In genomic region chr16:88662843-88663606, GRCh38 we compare ENCODE assay signal across 8 cellular contexts. TPM values are rescaled to one million over a fixed set of nuclear protein-coding genes. Genes with fewer than 3 reads are reported as not detected.
DNase-seq lines count a peak whose midpoint lies in the region; ATAC-seq and TF ChIP-seq lines count a peak whose summit lies in the region.

Gene MVD, minus strand, starts transcription at chr16:88663091. Its CDS starts 11 bp downstream, at chr16:88663080.

- peaks cover 8% of the 10 kb centered on the region for H3K36me3 Mint-ChIP-seq in WTC11

- H3K27ac Mint-ChIP-seq in WTC11, result peak within 1 kb of the TSS; percentile 93

- POLR2A ChIA-PET in AG04450 (lab: Yijun Ruan, JAX), result interaction anchor here (0.6 to 1.6 kb wide), 5 partner anchors 12 to 93 kb away, joined by 3 to 10 read pairs (median 3); partner anchors contain the start of gene ZC3H18
- POLR2A ChIA-PET in WTC11 (lab: Charles Lee), result interaction anchor here (0.8 to 1.3 kb wide), 3 partner anchors 8 to 42 kb away, joined by 3 to 4 read pairs (median 3); no protein-coding TSS in a partner anchor

- no peak within 1 kb of the TSS for H3K27ac ChIP-seq in AG04450 (ENCODE audit: low read depth, low read length)

- peaks cover 19% of the 10 kb centered on the region for H3K4me1 Mint-ChIP-seq in WTC11

- peak; percentile 95 for DNase-seq in AG04450 (ENCODE audit: low read depth, low spot score)
- DNase-seq in NCI-H226, result peak; percentile 98
- DNase-seq in WTC11 (ENCODE audit: low spot score), result peak; percentile 98
- DNase-seq in cardiac fibroblast (ENCODE audit: low read depth in 2 of 2), result peak; percentile 97 to 99
- DNase-seq in iPS-NIHi7 (ENCODE audit: extremely low spot score), result peak; percentile 100
- DNase-seq in smooth muscle cell of the brain vasculature (ENCODE audit: low read depth, low spot score), result peak; percentile 95

- peak within 1 kb of the TSS; percentile 83 for H3K4me3 Mint-ChIP-seq in WTC11

- no peaks in the 10 kb centered on the region; the same call in 1 of the 2 replicates for H3K9me3 ChIP-seq in AG04450 (ENCODE audit: control insufficient read depth, insufficient read depth, low read length)

- H3K4me3 ChIP-seq in AG04450 (ENCODE audit: low read depth, low read length) (peak within 1 kb of the TSS; percentile 97), cardiac fibroblast (replicated peaks in 1 of 2; ENCODE audit: low read depth in 2 of 2, low read length in 2 of 2) (peak within 1 kb of the TSS; percentile 95 to 99)

- no peaks in the 10 kb centered on the region; the same call in 1 of the 2 replicates for H3K27me3 Mint-ChIP-seq in WTC11 (ENCODE audit: low read depth)

- no peaks in the 10 kb centered on the region for H3K9me3 Mint-ChIP-seq in WTC11

- TF ChIP-seq CTCF in AG04450 (IDR thresholded peaks at IDR 0.05; ENCODE audit: low read depth, low read length) (0 out of 2 replicates have a peak, but pooled peaks have one; percentile 8), WTC11 (IDR thresholded peaks at IDR 0.05) (no peak), cardiac fibroblast (IDR thresholded peaks at IDR 0.05; ENCODE audit: low read depth, low read length) (no peak)

- CTCF ChIA-PET in AG04450 (lab: Charles Lee), result interaction anchor here (0.8 to 1.0 kb wide), 2 partner anchors 22 to 75 kb away, joined by 3 to 4 read pairs; no protein-coding TSS in a partner anchor
- CTCF ChIA-PET in WTC11 (lab: Charles Lee), result interaction anchor here (0.5 to 2.6 kb wide), 9 partner anchors 9 to 121 kb away, joined by 3 to 25 read pairs (median 4); no protein-coding TSS in a partner anchor

- no peaks in the 10 kb centered on the region for H3K27me3 ChIP-seq in AG04450 (ENCODE audit: control insufficient read depth, insufficient read depth, low read length)

- ATAC-seq in GM18873 (IDR thresholded peaks at IDR 0.05; ENCODE audit: low FRiP score, unreplicated experiment), result peak; percentile 92
- peak; percentile 92 for ATAC-seq in HG03139 (IDR thresholded peaks at IDR 0.05; ENCODE audit: unreplicated experiment)
- ATAC-seq in WTC11, result peak; percentile 97

TF ChIP-seq in WTC11, 78 proteins besides CTCF, POLR2A, EP300 and RAD21 (continues in another document):
- peak; percentile 83; the same call in 1 of the 2 replicates for TF ChIP-seq MAX (CRISPR knock-in tag; IDR thresholded peaks at IDR 0.05)
- TF ChIP-seq, protein P1, sequence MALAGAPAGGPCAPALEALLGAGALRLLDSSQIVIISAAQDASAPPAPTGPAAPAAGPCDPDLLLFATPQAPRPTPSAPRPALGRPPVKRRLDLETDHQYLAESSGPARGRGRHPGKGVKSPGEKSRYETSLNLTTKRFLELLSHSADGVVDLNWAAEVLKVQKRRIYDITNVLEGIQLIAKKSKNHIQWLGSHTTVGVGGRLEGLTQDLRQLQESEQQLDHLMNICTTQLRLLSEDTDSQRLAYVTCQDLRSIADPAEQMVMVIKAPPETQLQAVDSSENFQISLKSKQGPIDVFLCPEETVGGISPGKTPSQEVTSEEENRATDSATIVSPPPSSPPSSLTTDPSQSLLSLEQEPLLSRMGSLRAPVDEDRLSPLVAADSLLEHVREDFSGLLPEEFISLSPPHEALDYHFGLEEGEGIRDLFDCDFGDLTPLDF (CRISPR knock-in tag; IDR thresholded peaks at IDR 0.05), result no peak
- TF ChIP-seq GTF2I (CRISPR knock-in tag; conservative IDR thresholded peaks at IDR 0.05), result no peak
- TF ChIP-seq ZBTB43 (CRISPR knock-in tag; IDR thresholded peaks at IDR 0.05), result peak; percentile 44; the same call in 1 of the 2 replicates
- TF ChIP-seq, protein P2, sequence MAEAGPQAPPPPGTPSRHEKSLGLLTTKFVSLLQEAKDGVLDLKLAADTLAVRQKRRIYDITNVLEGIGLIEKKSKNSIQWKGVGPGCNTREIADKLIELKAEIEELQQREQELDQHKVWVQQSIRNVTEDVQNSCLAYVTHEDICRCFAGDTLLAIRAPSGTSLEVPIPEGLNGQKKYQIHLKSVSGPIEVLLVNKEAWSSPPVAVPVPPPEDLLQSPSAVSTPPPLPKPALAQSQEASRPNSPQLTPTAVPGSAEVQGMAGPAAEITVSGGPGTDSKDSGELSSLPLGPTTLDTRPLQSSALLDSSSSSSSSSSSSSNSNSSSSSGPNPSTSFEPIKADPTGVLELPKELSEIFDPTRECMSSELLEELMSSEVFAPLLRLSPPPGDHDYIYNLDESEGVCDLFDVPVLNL (CRISPR knock-in tag; IDR thresholded peaks at IDR 0.05; ENCODE audit: borderline replicate concordance, low read depth), result no peak
- TF ChIP-seq, protein P3, sequence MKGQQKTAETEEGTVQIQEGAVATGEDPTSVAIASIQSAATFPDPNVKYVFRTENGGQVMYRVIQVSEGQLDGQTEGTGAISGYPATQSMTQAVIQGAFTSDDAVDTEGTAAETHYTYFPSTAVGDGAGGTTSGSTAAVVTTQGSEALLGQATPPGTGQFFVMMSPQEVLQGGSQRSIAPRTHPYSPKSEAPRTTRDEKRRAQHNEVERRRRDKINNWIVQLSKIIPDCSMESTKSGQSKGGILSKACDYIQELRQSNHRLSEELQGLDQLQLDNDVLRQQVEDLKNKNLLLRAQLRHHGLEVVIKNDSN (CRISPR knock-in tag; IDR thresholded peaks at IDR 0.05), result peak; percentile 38; the same call in 1 of the 2 replicates
- TF ChIP-seq NR3C1 (CRISPR knock-in tag; conservative IDR thresholded peaks at IDR 0.05; ENCODE audit: low read depth), result no peak
- TF ChIP-seq, protein P4, sequence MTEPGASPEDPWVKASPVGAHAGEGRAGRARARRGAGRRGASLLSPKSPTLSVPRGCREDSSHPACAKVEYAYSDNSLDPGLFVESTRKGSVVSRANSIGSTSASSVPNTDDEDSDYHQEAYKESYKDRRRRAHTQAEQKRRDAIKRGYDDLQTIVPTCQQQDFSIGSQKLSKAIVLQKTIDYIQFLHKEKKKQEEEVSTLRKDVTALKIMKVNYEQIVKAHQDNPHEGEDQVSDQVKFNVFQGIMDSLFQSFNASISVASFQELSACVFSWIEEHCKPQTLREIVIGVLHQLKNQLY (CRISPR knock-in tag; IDR thresholded peaks at IDR 0.05), result no peak
- TF ChIP-seq TEAD1 (CRISPR knock-in tag; IDR thresholded peaks at IDR 0.05), result no peak; the same call in 1 of the 2 replicates
- TF ChIP-seq, protein P5, sequence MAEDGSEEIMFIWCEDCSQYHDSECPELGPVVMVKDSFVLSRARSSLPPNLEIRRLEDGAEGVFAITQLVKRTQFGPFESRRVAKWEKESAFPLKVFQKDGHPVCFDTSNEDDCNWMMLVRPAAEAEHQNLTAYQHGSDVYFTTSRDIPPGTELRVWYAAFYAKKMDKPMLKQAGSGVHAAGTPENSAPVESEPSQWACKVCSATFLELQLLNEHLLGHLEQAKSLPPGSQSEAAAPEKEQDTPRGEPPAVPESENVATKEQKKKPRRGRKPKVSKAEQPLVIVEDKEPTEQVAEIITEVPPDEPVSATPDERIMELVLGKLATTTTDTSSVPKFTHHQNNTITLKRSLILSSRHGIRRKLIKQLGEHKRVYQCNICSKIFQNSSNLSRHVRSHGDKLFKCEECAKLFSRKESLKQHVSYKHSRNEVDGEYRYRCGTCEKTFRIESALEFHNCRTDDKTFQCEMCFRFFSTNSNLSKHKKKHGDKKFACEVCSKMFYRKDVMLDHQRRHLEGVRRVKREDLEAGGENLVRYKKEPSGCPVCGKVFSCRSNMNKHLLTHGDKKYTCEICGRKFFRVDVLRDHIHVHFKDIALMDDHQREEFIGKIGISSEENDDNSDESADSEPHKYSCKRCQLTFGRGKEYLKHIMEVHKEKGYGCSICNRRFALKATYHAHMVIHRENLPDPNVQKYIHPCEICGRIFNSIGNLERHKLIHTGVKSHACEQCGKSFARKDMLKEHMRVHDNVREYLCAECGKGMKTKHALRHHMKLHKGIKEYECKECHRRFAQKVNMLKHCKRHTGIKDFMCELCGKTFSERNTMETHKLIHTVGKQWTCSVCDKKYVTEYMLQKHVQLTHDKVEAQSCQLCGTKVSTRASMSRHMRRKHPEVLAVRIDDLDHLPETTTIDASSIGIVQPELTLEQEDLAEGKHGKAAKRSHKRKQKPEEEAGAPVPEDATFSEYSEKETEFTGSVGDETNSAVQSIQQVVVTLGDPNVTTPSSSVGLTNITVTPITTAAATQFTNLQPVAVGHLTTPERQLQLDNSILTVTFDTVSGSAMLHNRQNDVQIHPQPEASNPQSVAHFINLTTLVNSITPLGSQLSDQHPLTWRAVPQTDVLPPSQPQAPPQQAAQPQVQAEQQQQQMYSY (CRISPR knock-in tag; IDR thresholded peaks at IDR 0.05), result no peak
- TF ChIP-seq, protein P6, sequence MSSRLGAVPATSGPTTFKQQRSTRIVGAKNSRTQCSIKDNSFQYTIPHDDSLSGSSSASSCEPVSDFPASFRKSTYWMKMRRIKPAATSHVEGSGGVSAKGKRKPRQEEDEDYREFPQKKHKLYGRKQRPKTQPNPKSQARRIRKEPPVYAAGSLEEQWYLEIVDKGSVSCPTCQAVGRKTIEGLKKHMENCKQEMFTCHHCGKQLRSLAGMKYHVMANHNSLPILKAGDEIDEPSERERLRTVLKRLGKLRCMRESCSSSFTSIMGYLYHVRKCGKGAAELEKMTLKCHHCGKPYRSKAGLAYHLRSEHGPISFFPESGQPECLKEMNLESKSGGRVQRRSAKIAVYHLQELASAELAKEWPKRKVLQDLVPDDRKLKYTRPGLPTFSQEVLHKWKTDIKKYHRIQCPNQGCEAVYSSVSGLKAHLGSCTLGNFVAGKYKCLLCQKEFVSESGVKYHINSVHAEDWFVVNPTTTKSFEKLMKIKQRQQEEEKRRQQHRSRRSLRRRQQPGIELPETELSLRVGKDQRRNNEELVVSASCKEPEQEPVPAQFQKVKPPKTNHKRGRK (CRISPR knock-in tag; IDR thresholded peaks at IDR 0.05; ENCODE audit: borderline replicate concordance), result no peak
- 0 out of 2 replicates have a peak, but pooled peaks have one; percentile 24 for TF ChIP-seq TCF7 (CRISPR knock-in tag; IDR thresholded peaks at IDR 0.05; ENCODE audit: low read depth)
- TF ChIP-seq NFE2L1 (CRISPR knock-in tag; IDR thresholded peaks at IDR 0.05), result no peak; the same call in 1 of the 2 replicates
- TF ChIP-seq JUN (CRISPR knock-in tag; IDR thresholded peaks at IDR 0.05), result no peak
- TF ChIP-seq MYBL2 (CRISPR knock-in tag; IDR thresholded peaks at IDR 0.05), result peak; percentile 94

RNA-seq across cellular contexts. Expression of gene MVD, which starts in this region (rescaled TPM):
- polyA plus RNA-seq in AG04450 (2011; rRNA removed), result 9.1 and 13.5 TPM in 2 replicates
- 8.1 and 8.6 TPM in 2 replicates for polyA minus RNA-seq in AG04450 (2011; rRNA and poly(A)+ RNA removed)
- 96.9 to 113 TPM (median 109 TPM) in 3 replicates for total RNA-seq in WTC11 (2021)
